In genomic region chr22:50533856-50534711, GRCh38 we compare ENCODE assay signal across 9 cellular contexts. TPM values are rescaled to one million over a fixed set of nuclear protein-coding genes. Genes with fewer than 3 reads are reported as not detected.
A peak's percentile ranks its signal among the peaks of the same experiment; 100 is the strongest.
DNase-seq lines count a peak whose midpoint lies in the region; ATAC-seq and TF ChIP-seq lines count a peak whose summit lies in the region.
"Not testable (repeated sequence)": the region's sequence is repeated elsewhere in the genome, so short reads cannot be mapped to it uniquely, and the experiment has no call there.
"Had no signal": no experiment of that assay in that cellular context is flagged by ENCODE, and none has a peak within 500 bp of the region (broad histone marks: within the 10 kb centered on the region; RNA-seq: fewer than 3 reads in every experiment).

No MANE protein-coding gene starts in this region.

- intact Hi-C loops in CD4-positive, alpha-beta T cell (cut with DNase I, micrococcal nuclease); Panc1 (cut with micrococcal nuclease; ENCODE audit: unreplicated experiment); left cardiac atrium (cut with DNase I): not testable (repeated sequence)

- not testable (repeated sequence) for H3K9me3 ChIP-seq in CD4-positive, alpha-beta T cell (ENCODE audit: control insufficient read depth, low read length); Panc1 (ENCODE audit: control insufficient read depth, insufficient read depth, low read depth, low read length)

- peaks cover 13% of the 10 kb centered on the region for H3K27me3 Mint-ChIP-seq in CD4-positive, alpha-beta T cell
- not testable (repeated sequence) for H3K27me3 Mint-ChIP-seq in activated CD4-positive, alpha-beta memory T cell treated with anti-CD3 and anti-CD28 coated beads, Interleukin-2, amount 10 ng/mL, durations not matched to agents 7 days and 5 days; naive B cell
- H3K27me3 Mint-ChIP-seq in brain: peaks cover 85% of the 10 kb centered on the region
- peaks cover 10% of the 10 kb centered on the region for H3K27me3 Mint-ChIP-seq in stimulated activated naive CD8-positive, alpha-beta T cell treated with anti-CD3 and anti-CD28 coated beads, Interleukin-15, amount 100 ng/mL, for 72 hours

- H3K36me3 ChIP-seq in Panc1 (ENCODE audit: control insufficient read depth, insufficient read depth, low read length): not testable (repeated sequence)

- POLR2A ChIA-PET in CD4-positive, alpha-beta T cell (lab: Charles Lee): interaction anchor here (0.7 to 10.0 kb wide), 3 partner anchors 7 to 14 kb away, joined by 3 to 258 read pairs (median 5); partner anchors contain the start of genes KLHDC7B, SCO2 and TYMP
- POLR2A ChIA-PET in Panc1 (lab: Charles Lee): not testable (repeated sequence)
- POLR2A ChIA-PET in activated CD4-positive, alpha-beta memory T cell treated with anti-CD3 and anti-CD28 coated beads, Interleukin-2, amount 10 ng/mL, durations not matched to agents 7 days and 5 days (lab: Charles Lee): interaction anchor here (0.8 to 10.1 kb wide), 6 partner anchors 6 to 87 kb away, joined by 3 to 583 read pairs (median 22); partner anchors contain the start of genes CHKB, KLHDC7B, SCO2 and TYMP

- not testable (repeated sequence) for H3K27ac ChIP-seq in CD4-positive, alpha-beta T cell (ENCODE audit: low read depth, low read length)
- peak overlapping the region; percentile 48; the same call in 1 of the 2 replicates for H3K27ac ChIP-seq in Panc1 (ENCODE audit: low read length)

- H3K4me1 Mint-ChIP-seq in CD4-positive, alpha-beta T cell (ENCODE audit: low read depth): peaks cover 26% of the 10 kb centered on the region
- peaks cover 52% of the 10 kb centered on the region for H3K4me1 Mint-ChIP-seq in activated CD4-positive, alpha-beta memory T cell treated with anti-CD3 and anti-CD28 coated beads, Interleukin-2, amount 10 ng/mL, durations not matched to agents 7 days and 5 days
- H3K4me1 Mint-ChIP-seq in brain (peaks cover 24% of the 10 kb centered on the region), naive B cell (peaks cover 29 to 43% (median 39%) of the 10 kb centered on the region in 3 donors)
- peaks cover 55% of the 10 kb centered on the region for H3K4me1 Mint-ChIP-seq in stimulated activated naive CD8-positive, alpha-beta T cell treated with anti-CD3 and anti-CD28 coated beads, Interleukin-15, amount 100 ng/mL, for 72 hours

- H3K4me3 Mint-ChIP-seq in CD4-positive, alpha-beta T cell: peak overlapping the region; percentile 67
- H3K4me3 Mint-ChIP-seq in activated CD4-positive, alpha-beta memory T cell treated with anti-CD3 and anti-CD28 coated beads, Interleukin-2, amount 10 ng/mL, durations not matched to agents 7 days and 5 days: peak overlapping the region; percentile 43
- H3K4me3 Mint-ChIP-seq in brain (peak overlapping the region in 3 of 5 experiments; percentile 38 to 79 (median 39)), naive B cell (peak overlapping the region in 7 of 8 donors; percentile 29 to 95 (median 56))
- peak overlapping the region; percentile 90 to 100 for H3K4me3 Mint-ChIP-seq in stimulated activated naive CD8-positive, alpha-beta T cell treated with anti-CD3 and anti-CD28 coated beads, Interleukin-15, amount 100 ng/mL, for 72 hours

- H3K9me3 Mint-ChIP-seq in CD4-positive, alpha-beta T cell; activated CD4-positive, alpha-beta memory T cell treated with anti-CD3 and anti-CD28 coated beads, Interleukin-2, amount 10 ng/mL, durations not matched to agents 7 days and 5 days; brain; naive B cell; stimulated activated naive CD8-positive, alpha-beta T cell treated with anti-CD3 and anti-CD28 coated beads, Interleukin-15, amount 100 ng/mL, for 72 hours: not testable (repeated sequence)

- ATAC-seq in CD4-positive, alpha-beta T cell (ENCODE audit: poor library complexity); Panc1; left cardiac atrium; naive B cell (ENCODE audit: low read depth in 2 of 2); stimulated activated naive CD8-positive, alpha-beta T cell treated with anti-CD3 and anti-CD28 coated beads, Interleukin-15, amount 100 ng/mL, for 72 hours: not testable (repeated sequence)

- H3K4me3 ChIP-seq in Panc1 (ENCODE audit: low read depth in 2 of 2, low read length in 2 of 2): not testable (repeated sequence)

- BruUV-seq in Panc1 (replicated peaks; lab: Mats Ljungman, UMichigan): not testable (repeated sequence)

- H3K27me3 ChIP-seq in CD4-positive, alpha-beta T cell (ENCODE audit: control insufficient read depth, insufficient read depth, low read length); Panc1 (ENCODE audit: control insufficient read depth, insufficient read depth, low read length): not testable (repeated sequence)

- not testable (repeated sequence) for TF ChIP-seq CTCF in CD4-positive, alpha-beta T cell (IDR thresholded peaks at IDR 0.05); Panc1 (IDR thresholded peaks at IDR 0.05); brain (conservative IDR thresholded peaks at IDR 0.05)

- not testable (repeated sequence) for H3K36me3 Mint-ChIP-seq in CD4-positive, alpha-beta T cell (ENCODE audit: low read depth); brain; naive B cell
- H3K36me3 Mint-ChIP-seq in activated CD4-positive, alpha-beta memory T cell treated with anti-CD3 and anti-CD28 coated beads, Interleukin-2, amount 10 ng/mL, durations not matched to agents 7 days and 5 days (ENCODE audit: low read depth): peaks cover 21% of the 10 kb centered on the region

- in situ Hi-C loops in Panc1 (cut with HindIII; ENCODE audit: low pct_unique_long_range_greater_than_20kb, low sequenced_read_pairs): not testable (repeated sequence)

- CTCF ChIA-PET in CD4-positive, alpha-beta T cell (lab: Charles Lee): not testable (repeated sequence)
- CTCF ChIA-PET in Panc1 (lab: Charles Lee): interaction anchor here (0.6 to 1.1 kb wide), 2 partner anchors 8 to 358 kb away, joined by 9 read pairs; no protein-coding TSS in a partner anchor
- CTCF ChIA-PET in activated CD4-positive, alpha-beta memory T cell treated with anti-CD3 and anti-CD28 coated beads, Interleukin-2, amount 10 ng/mL, durations not matched to agents 7 days and 5 days (lab: Charles Lee): interaction anchor here (1.0 to 3.4 kb wide), 5 partner anchors 8 to 37 kb away, joined by 3 to 27 read pairs (median 5); partner anchors contain the start of genes LMF2, NCAPH2, SCO2 and SYCE3

- H3K4me1 ChIP-seq in Panc1 (ENCODE audit: control insufficient read depth, insufficient read depth, low read length): not testable (repeated sequence)

- H3K27ac Mint-ChIP-seq in CD4-positive, alpha-beta T cell: peak overlapping the region; percentile 88
- H3K27ac Mint-ChIP-seq in activated CD4-positive, alpha-beta memory T cell treated with anti-CD3 and anti-CD28 coated beads, Interleukin-2, amount 10 ng/mL, durations not matched to agents 7 days and 5 days: peak overlapping the region; percentile 98
- H3K27ac Mint-ChIP-seq in brain: peak overlapping the region in 2 of 5 experiments; percentile 41 to 45
- peak overlapping the region; percentile 63 to 100 (median 85) for H3K27ac Mint-ChIP-seq in naive B cell
- H3K27ac Mint-ChIP-seq in stimulated activated naive CD8-positive, alpha-beta T cell treated with anti-CD3 and anti-CD28 coated beads, Interleukin-15, amount 100 ng/mL, for 72 hours: peak overlapping the region; percentile 29 to 54

- peak in 1 of 10 experiments; percentile 7 for DNase-seq in CD4-positive, alpha-beta T cell
- DNase-seq in HK-2 (ENCODE audit: unreplicated experiment) (peak; percentile 63), left cardiac atrium (peak; percentile 55)
- DNase-seq in Panc1 (ENCODE audit: low read depth, low spot score); activated CD4-positive, alpha-beta memory T cell treated with anti-CD3 and anti-CD28 coated beads, Interleukin-2, amount 10 ng/mL, durations not matched to agents 7 days and 5 days; naive B cell; stimulated activated naive CD8-positive, alpha-beta T cell treated with anti-CD3 and anti-CD28 coated beads, Interleukin-15, amount 100 ng/mL, for 72 hours: not testable (repeated sequence)

RNA-seq across cellular contexts. Expression of gene TYMP, which starts 4.3 kb away (rescaled TPM):
- 10 to 100 TPM in 1 of 2 experiments, 1 to 10 TPM in 1; 9.9 to 10.0 TPM for total RNA-seq in CD4-positive, alpha-beta T cell
- total RNA-seq in Panc1 (2021; ENCODE audit: unreplicated experiment) (56.0 TPM), left cardiac atrium (10 to 100 TPM; 27.9 to 67.1 TPM)
- 99.6 TPM for polyA plus RNA-seq in Panc1 (2012; ENCODE audit: insufficient read length)
- 10 to 100 TPM; 89.1 to 90.2 TPM for total RNA-seq in activated CD4-positive, alpha-beta memory T cell treated with anti-CD3 and anti-CD28 coated beads, Interleukin-2, amount 10 ng/mL, durations not matched to agents 7 days and 5 days
- polyA plus RNA-seq in brain (ENCODE audit: insufficient read depth, low read depth, low replicate concordance) (3.0 TPM), naive B cell (ENCODE audit: low read depth in 6 of 6) (10 to 100 TPM; 10.5 to 41.3 (median 18.0) TPM)

RNA-seq across cellular contexts. Expression of gene SCO2, which starts 8.7 kb away (rescaled TPM):
- 1 to 10 TPM in 1 of 2 experiments, under 1 TPM in 1; 0.61 to 5.6 TPM for total RNA-seq in CD4-positive, alpha-beta T cell
- total RNA-seq in Panc1 (2021; ENCODE audit: unreplicated experiment) (14.2 TPM), left cardiac atrium (1 to 10 TPM in 1 of 2 donors, not detected in 1; 1.3 TPM)
- 14.0 TPM for polyA plus RNA-seq in Panc1 (2012; ENCODE audit: insufficient read length)
- 1 to 10 TPM; 6.4 to 7.0 TPM for total RNA-seq in activated CD4-positive, alpha-beta memory T cell treated with anti-CD3 and anti-CD28 coated beads, Interleukin-2, amount 10 ng/mL, durations not matched to agents 7 days and 5 days
- polyA plus RNA-seq in brain (ENCODE audit: insufficient read depth, low read depth, low replicate concordance) (0.80 TPM), naive B cell (ENCODE audit: low read depth in 6 of 6) (10 to 100 TPM in 3 of 6 donors, 1 to 10 TPM in 3; 2.0 to 13.9 (median 8.1) TPM)

RNA-seq across cellular contexts. Expression of gene KLHDC7B, which starts 11.6 kb away (rescaled TPM):
- 1 to 10 TPM; 2.3 TPM for total RNA-seq in CD4-positive, alpha-beta T cell
- 1.8 TPM for total RNA-seq in Panc1 (2021; ENCODE audit: unreplicated experiment)
- 0.65 TPM for polyA plus RNA-seq in Panc1 (2012; ENCODE audit: insufficient read length)
- total RNA-seq in activated CD4-positive, alpha-beta memory T cell treated with anti-CD3 and anti-CD28 coated beads, Interleukin-2, amount 10 ng/mL, durations not matched to agents 7 days and 5 days: 1 to 10 TPM; 8.0 to 8.4 TPM
- polyA plus RNA-seq in brain (ENCODE audit: insufficient read depth, low read depth, low replicate concordance): not detected
- under 1 TPM in 1 of 2 donors, not detected in 1; 0.15 TPM for total RNA-seq in left cardiac atrium
- polyA plus RNA-seq in naive B cell (ENCODE audit: low read depth in 6 of 6): 1 to 10 TPM; 1.5 to 5.8 (median 4.4) TPM
- polyA plus RNA-seq: neural cell had no signal

RNA-seq across cellular contexts. Expression of gene NCAPH2, which starts 26.1 kb away (rescaled TPM):
- total RNA-seq in CD4-positive, alpha-beta T cell: 100 to 1,000 TPM; 184 to 185 TPM
- 55.6 TPM for total RNA-seq in Panc1 (2021; ENCODE audit: unreplicated experiment)
- polyA plus RNA-seq in Panc1 (2012; ENCODE audit: insufficient read length): 44.9 TPM
- total RNA-seq in activated CD4-positive, alpha-beta memory T cell treated with anti-CD3 and anti-CD28 coated beads, Interleukin-2, amount 10 ng/mL, durations not matched to agents 7 days and 5 days: 100 to 1,000 TPM; 105 to 108 TPM
- 83.9 TPM for polyA plus RNA-seq in brain (ENCODE audit: insufficient read depth, low read depth, low replicate concordance)
- 10 to 100 TPM; 29.8 to 32.7 TPM for total RNA-seq in left cardiac atrium
- 10 to 100 TPM; 33.9 to 43.3 (median 37.6) TPM for polyA plus RNA-seq in naive B cell (ENCODE audit: low read depth in 6 of 6)

RNA-seq across cellular contexts. Expression of gene LMF2, which starts 26.6 kb away (rescaled TPM):
- 100 to 1,000 TPM; 107 to 114 TPM for total RNA-seq in CD4-positive, alpha-beta T cell
- total RNA-seq in Panc1 (2021; ENCODE audit: unreplicated experiment) (54.2 TPM), left cardiac atrium (10 to 100 TPM; 35.4 to 37.6 TPM)
- polyA plus RNA-seq in Panc1 (2012; ENCODE audit: insufficient read length): 46.0 TPM
- total RNA-seq in activated CD4-positive, alpha-beta memory T cell treated with anti-CD3 and anti-CD28 coated beads, Interleukin-2, amount 10 ng/mL, durations not matched to agents 7 days and 5 days: 100 to 1,000 TPM; 111 to 114 TPM
- polyA plus RNA-seq in brain (ENCODE audit: insufficient read depth, low read depth, low replicate concordance) (68.1 TPM), naive B cell (ENCODE audit: low read depth in 6 of 6) (10 to 100 TPM in 3 of 6 donors, 1 to 10 TPM in 3; 6.4 to 20.9 (median 10.1) TPM)

Comparison
In these comparisons a context has a peak if more than half of its experiments do, and no peak if none do; other contexts are left out.
1. H3K4me3 Mint-ChIP-seq: peak in every context shown above with its lines; median percentile 95 in stimulated activated naive CD8-positive, alpha-beta T cell treated with anti-CD3 and anti-CD28 coated beads, Interleukin-15, amount 100 ng/mL, for 72 hours; 67 in CD4-positive, alpha-beta T cell; 56 in naive B cell; 43 in activated CD4-positive, alpha-beta memory T cell treated with anti-CD3 and anti-CD28 coated beads, Interleukin-2, amount 10 ng/mL, durations not matched to agents 7 days and 5 days; 39 in brain.